In the genomic region with DNA sequence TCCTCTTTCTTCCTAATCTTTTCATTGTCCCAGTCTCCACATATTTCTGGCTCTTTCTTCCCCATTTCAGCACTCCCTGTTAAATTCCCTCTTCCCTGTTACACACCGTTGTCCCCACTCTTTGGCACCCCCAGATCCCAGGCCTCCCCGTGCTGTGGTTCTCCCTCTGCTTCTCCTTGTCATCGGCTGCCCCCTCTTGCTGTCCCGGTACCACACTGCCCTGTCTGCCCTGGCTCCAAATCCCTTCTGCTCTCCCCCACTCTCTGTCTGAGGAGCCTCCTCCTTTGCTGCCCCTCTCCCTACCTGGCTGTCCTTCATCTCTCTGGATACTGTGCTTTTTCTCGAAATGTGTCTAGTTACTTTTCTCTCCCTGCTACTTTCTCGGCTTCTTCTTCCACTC, we compare ENCODE assay signal across 7 cellular contexts. TPM values are rescaled to one million over a fixed set of nuclear protein-coding genes. Genes with fewer than 3 reads are reported as not detected.
A peak's percentile ranks its signal among the peaks of the same experiment; 100 is the strongest.
DNase-seq lines count a peak whose midpoint lies in the region; ATAC-seq and TF ChIP-seq lines count a peak whose summit lies in the region.

No MANE protein-coding gene starts in this region.

- no peak overlapping the region for H2AK5ac ChIP-seq in IMR-90 (ENCODE audit: low read depth, low read length)

- no peaks in the 10 kb centered on the region; the same call in 1 of the 2 replicates for H3K36me3 ChIP-seq in IMR-90 (ENCODE audit: control insufficient read depth, insufficient read depth, low read length)
- H3K36me3 ChIP-seq in stomach = peaks cover 0 to 6% (median 0%) of the 10 kb centered on the region in 4 donors
- H3K36me3 ChIP-seq in MM.1S (replicated peaks; ENCODE audit: insufficient read depth, low read length) = no peaks in the 10 kb centered on the region

- in situ Hi-C loops in IMR-90 (cut with MboI; ENCODE audit: low sequenced_read_pairs) = no loop called here

- H3K27me3 ChIP-seq in IMR-90 (ENCODE audit: control insufficient read depth, insufficient read depth, low read length) (no peaks in the 10 kb centered on the region), layer of hippocampus (ENCODE audit: control insufficient read depth, insufficient read depth, low read length) (no peaks in the 10 kb centered on the region), stomach (no peaks in the 10 kb centered on the region), MM.1S (replicated peaks; ENCODE audit: insufficient read depth, low read length) (no peaks in the 10 kb centered on the region)

- H3K23ac ChIP-seq in IMR-90 (ENCODE audit: low read depth, low read length) = peak overlapping the region; percentile 51; the same call in 1 of the 2 replicates

- H3F3A ChIP-seq in MM.1S (ENCODE audit: insufficient read depth, low read length) = no peaks in the 10 kb centered on the region

- H4K5ac ChIP-seq in IMR-90 (ENCODE audit: low read depth, low read length) = no peak overlapping the region

- intact Hi-C loops in IMR-90 (cut with micrococcal nuclease) = loop anchor here (2.0 kb wide), 1 partner anchor 29 kb away; the partner anchor contains the start of gene ZNF160
- intact Hi-C loops in stomach (cut with DNase I; ENCODE audit: low total_unique reads) = no loop called here
- intact Hi-C loops in activated T-helper 2 cell treated with anti-CD3 and anti-CD28 coated beads, Interferon-gamma antibody, Interleukin-2, Interleukin-4, amounts not matched to agents 10 μg/mL and 5 μg/mL and 100 μg/mL, durations not matched to agents 14 hours and 24 hours and 36 hours (cut with micrococcal nuclease) = no loop called here

- H3K4me3 ChIP-seq in IMR-90 (ENCODE audit: insufficient read depth, low read depth, low read length) (peak overlapping the region; percentile 57), stomach (peak overlapping the region; percentile 52 to 72 (median 60)), MM.1S (ENCODE audit: low read length) (no peak overlapping the region)

- H3K56ac ChIP-seq in IMR-90 (ENCODE audit: extremely low read depth, insufficient read depth, low read length) = no peak overlapping the region; the same call in 1 of the 2 replicates

- TF ChIP-seq CTCF in IMR-90 (conservative IDR thresholded peaks at IDR 0.05; ENCODE audit: low read depth, low read length) (no peak), stomach (IDR thresholded peaks at IDR 0.05) (no peak), MM.1S (IDR thresholded peaks at IDR 0.05; ENCODE audit: low read length) (no peak)

- WGBS in IMR-90 (ENCODE audit: extremely low coverage in 2 of 2, insufficient read length in 1 of 2), 2 experiments = 20% methylated on average over 6 of the region's 6 CpGs; no CpG with 5 or more reads in 1 of the 2 experiments
- 33 to 53% (median 50%) methylated on average over 6 of the region's 6 CpGs for WGBS in stomach, 5 donors

- no peaks in the 10 kb centered on the region for H3K79me2 ChIP-seq in MM.1S (ENCODE audit: low read length)

- H3K4me3 Mint-ChIP-seq in activated T-helper 2 cell treated with anti-CD3 and anti-CD28 coated beads, Interferon-gamma antibody, Interleukin-2, Interleukin-4, amounts not matched to agents 10 μg/mL and 5 μg/mL and 100 μg/mL, durations not matched to agents 14 hours and 24 hours and 36 hours (ENCODE audit: low read depth) = no peak overlapping the region

- H3K4me2 ChIP-seq in IMR-90 (ENCODE audit: low read depth, low read length) (peak overlapping the region; percentile 53), MM.1S (ENCODE audit: low read depth, low read length) (no peak overlapping the region)

- H2AK9ac ChIP-seq in IMR-90 (replicated peaks; ENCODE audit: low read depth, low read length, poor library complexity) = no peak overlapping the region

- peak overlapping the region; percentile 80 for H2AFZ ChIP-seq in IMR-90 (replicated peaks; ENCODE audit: low read length, poor library complexity)
- no peak overlapping the region for H2AFZ ChIP-seq in MM.1S (ENCODE audit: low read length)

- POLR2A ChIA-PET in IMR-90 (lab: Charles Lee; ENCODE audit: unreplicated experiment) = no interaction called here

- peak overlapping the region; percentile 46 to 96; a peak in 1 of 4 replicates for H4K8ac ChIP-seq in IMR-90 (ENCODE audit: low read depth in 2 of 2, low read length in 2 of 2)

- 0 out of 2 replicates have a peak, but pooled peaks have one; percentile 8 for ATAC-seq in IMR-90 (ENCODE audit: low read depth)

- no peaks in the 10 kb centered on the region for H3K9me2 ChIP-seq in MM.1S (replicated peaks; ENCODE audit: insufficient read depth, low read length)

- no peak overlapping the region for H2BK120ac ChIP-seq in IMR-90 (ENCODE audit: low read depth, low read length)

- H3K9me3 Mint-ChIP-seq in activated T-helper 2 cell treated with anti-CD3 and anti-CD28 coated beads, Interferon-gamma antibody, Interleukin-2, Interleukin-4, amounts not matched to agents 10 μg/mL and 5 μg/mL and 100 μg/mL, durations not matched to agents 14 hours and 24 hours and 36 hours = peaks cover 70% of the 10 kb centered on the region

- TF ChIP-seq EP300 in stomach (IDR thresholded peaks at IDR 0.05) = no peak

- peaks cover 2% of the 10 kb centered on the region for H3K27me3 Mint-ChIP-seq in activated T-helper 2 cell treated with anti-CD3 and anti-CD28 coated beads, Interferon-gamma antibody, Interleukin-2, Interleukin-4, amounts not matched to agents 10 μg/mL and 5 μg/mL and 100 μg/mL, durations not matched to agents 14 hours and 24 hours and 36 hours (ENCODE audit: low read depth)

- H3K18ac ChIP-seq in IMR-90 (ENCODE audit: low read depth, low read length) = no peak overlapping the region

- peak overlapping the region; percentile 80; the same call in 1 of the 2 replicates for H3K9ac ChIP-seq in IMR-90 (ENCODE audit: low read depth, low read length)
- H3K9ac ChIP-seq in MM.1S (ENCODE audit: low read length) = no peak overlapping the region

- H3K36me3 Mint-ChIP-seq in activated T-helper 2 cell treated with anti-CD3 and anti-CD28 coated beads, Interferon-gamma antibody, Interleukin-2, Interleukin-4, amounts not matched to agents 10 μg/mL and 5 μg/mL and 100 μg/mL, durations not matched to agents 14 hours and 24 hours and 36 hours (ENCODE audit: low read depth) = no peaks in the 10 kb centered on the region

- DNase-seq in IMR-90 = no peak
- DNase-seq in stomach = no peak
- no peak for DNase-seq in MM.1S
- no peak for DNase-seq in HT-29 (ENCODE audit: low spot score)
- no peak for DNase-seq in activated T-helper 2 cell treated with anti-CD3 and anti-CD28 coated beads, Interferon-gamma antibody, Interleukin-2, Interleukin-4, amounts not matched to agents 10 μg/mL and 5 μg/mL and 100 μg/mL, durations not matched to agents 14 hours and 24 hours and 36 hours (ENCODE audit: low spot score)

- H3K9me3 ChIP-seq in IMR-90 (ENCODE audit: control insufficient read depth, insufficient read depth, low read length) (no peaks in the 10 kb centered on the region; the same call in 1 of the 2 replicates), stomach (peaks cover 0 to 41% (median 21%) of the 10 kb centered on the region in 4 donors), MM.1S (replicated peaks; ENCODE audit: insufficient read depth, low read length) (no peaks in the 10 kb centered on the region; the same call in 1 of the 2 replicates)

- peaks cover 3% of the 10 kb centered on the region; the same call in 1 of the 2 replicates for H3K4me1 ChIP-seq in IMR-90 (ENCODE audit: control insufficient read depth, insufficient read depth, low read length)
- H3K4me1 ChIP-seq in stomach = peaks cover 0 to 20% (median 9%) of the 10 kb centered on the region in 4 donors
- H3K4me1 ChIP-seq in MM.1S (ENCODE audit: low read length) = no peaks in the 10 kb centered on the region

- H3K4me1 Mint-ChIP-seq in activated T-helper 2 cell treated with anti-CD3 and anti-CD28 coated beads, Interferon-gamma antibody, Interleukin-2, Interleukin-4, amounts not matched to agents 10 μg/mL and 5 μg/mL and 100 μg/mL, durations not matched to agents 14 hours and 24 hours and 36 hours (ENCODE audit: low read depth) = no peaks in the 10 kb centered on the region

- H2BK15ac ChIP-seq in IMR-90 (ENCODE audit: low read depth, low read length) = no peak overlapping the region

- H2BK5ac ChIP-seq in IMR-90 (ENCODE audit: low read depth, low read length, poor library complexity, severe bottlenecking) = no peak overlapping the region

- TF ChIP-seq RAD21 in IMR-90 (IDR thresholded peaks at IDR 0.05; ENCODE audit: low read length) = no peak

- no peak overlapping the region for H3K14ac ChIP-seq in IMR-90 (replicated peaks; ENCODE audit: low read depth, low read length)

- no peak overlapping the region for H3K4ac ChIP-seq in IMR-90 (ENCODE audit: low read depth, low read length)

- no peak overlapping the region for H3K27ac ChIP-seq in IMR-90 (ENCODE audit: insufficient read depth, low read length)
- H3K27ac ChIP-seq in angular gyrus (ENCODE audit: low read depth, low read length) = peak overlapping the region; percentile 16
- peak overlapping the region; percentile 52 for H3K27ac ChIP-seq in layer of hippocampus (ENCODE audit: low read depth, low read length)
- no peak overlapping the region for H3K27ac ChIP-seq in stomach
- no peak overlapping the region for H3K27ac ChIP-seq in MM.1S (ENCODE audit: low read length)

- no TSS peak for BruUV-seq in IMR-90 (replicated peaks; lab: Mats Ljungman, UMichigan)

- no peak overlapping the region for H4K91ac ChIP-seq in IMR-90 (ENCODE audit: insufficient read depth, low read depth, low read length)

- peaks cover 0 to 9% of the 10 kb centered on the region in 2 experiments; a peak in 2 of 4 replicates for H3K79me1 ChIP-seq in IMR-90 (ENCODE audit: low read depth in 1 of 2, low read length in 2 of 2)

- no peak overlapping the region for H2BK20ac ChIP-seq in IMR-90 (ENCODE audit: low read depth, low read length)

- no peaks in the 10 kb centered on the region for H3K9me1 ChIP-seq in IMR-90 (ENCODE audit: insufficient read depth, low read length)

- H3K27ac Mint-ChIP-seq in activated T-helper 2 cell treated with anti-CD3 and anti-CD28 coated beads, Interferon-gamma antibody, Interleukin-2, Interleukin-4, amounts not matched to agents 10 μg/mL and 5 μg/mL and 100 μg/mL, durations not matched to agents 14 hours and 24 hours and 36 hours = no peak overlapping the region

- dilution Hi-C loops in IMR-90 (cut with HindIII; ENCODE audit: low sequenced_read_pairs, unreplicated experiment) = no loop called here

- CTCF ChIA-PET in IMR-90 (lab: Yijun Ruan, JAX) = no interaction called here

- H4K20me1 ChIP-seq in IMR-90 (ENCODE audit: insufficient read depth, low read length) (no peaks in the 10 kb centered on the region), MM.1S (ENCODE audit: insufficient read depth, low read length) (no peaks in the 10 kb centered on the region)

- TF ChIP-seq POLR2A in IMR-90 (IDR thresholded peaks at IDR 0.05; ENCODE audit: low read depth, low read length) (no peak), stomach (IDR thresholded peaks at IDR 0.05) (no peak)

RNA-seq across cellular contexts. Expression of gene ZNF415, which starts 1.0 kb away (rescaled TPM):
- total RNA-seq in IMR-90 (2012; rRNA removed) = 7.7 and 7.8 TPM in 2 replicates
- polyA plus RNA-seq in IMR-90 (2012; rRNA removed) = 3.9 and 4.2 TPM in 2 replicates
- 0.92 and 1.2 TPM in 2 replicates for polyA plus RNA-seq in IMR-90 (2012; cell fraction: cytosol; rRNA removed)
- 0.77 and 4.5 TPM in 2 replicates for polyA plus RNA-seq in IMR-90 (2012; cell fraction: nucleus; rRNA removed; ENCODE audit: low replicate concordance)
- total RNA-seq in stomach = 100 to 1,000 TPM in 1 of 5 donors, 10 to 100 TPM in 2, 1 to 10 TPM in 1, under 1 TPM in 1; 0.29 to 281 (median 15.2) TPM
- 10 to 100 TPM in 1 of 3 donors, 1 to 10 TPM in 2; 5.5 to 11.2 (median 6.5) TPM for polyA plus RNA-seq in stomach
- not detected in 2 replicates for total RNA-seq in HT-29 (2014; rRNA removed; shearing (Covaris generic))
- total RNA-seq in activated T-helper 2 cell treated with anti-CD3 and anti-CD28 coated beads, Interferon-gamma antibody, Interleukin-2, Interleukin-4, amounts not matched to agents 10 μg/mL and 5 μg/mL and 100 μg/mL, durations not matched to agents 14 hours and 24 hours and 36 hours = 0.39 and 0.41 TPM in 2 replicates

RNA-seq across cellular contexts. Expression of gene ZNF347, which starts 27.1 kb away (rescaled TPM):
- 8.9 and 13.4 TPM in 2 replicates for total RNA-seq in IMR-90 (2012; rRNA removed)
- 2.3 and 2.8 TPM in 2 replicates for polyA plus RNA-seq in IMR-90 (2012; rRNA removed)
- 0.45 and 1.9 TPM in 2 replicates for polyA plus RNA-seq in IMR-90 (2012; cell fraction: cytosol; rRNA removed)
- polyA plus RNA-seq in IMR-90 (2012; cell fraction: nucleus; rRNA removed; ENCODE audit: low replicate concordance) = 0.74 and 5.6 TPM in 2 replicates
- 10 to 100 TPM in 3 of 5 donors, 1 to 10 TPM in 2; 3.9 to 19.3 (median 12.5) TPM for total RNA-seq in stomach
- 1 to 10 TPM; 1.3 to 2.3 (median 1.4) TPM for polyA plus RNA-seq in stomach
- not detected in 2 replicates for total RNA-seq in HT-29 (2014; rRNA removed; shearing (Covaris generic))
- 5.4 and 7.8 TPM in 2 replicates for total RNA-seq in activated T-helper 2 cell treated with anti-CD3 and anti-CD28 coated beads, Interferon-gamma antibody, Interleukin-2, Interleukin-4, amounts not matched to agents 10 μg/mL and 5 μg/mL and 100 μg/mL, durations not matched to agents 14 hours and 24 hours and 36 hours

RNA-seq across cellular contexts. Expression of gene ZNF160, which starts 28.5 kb away (rescaled TPM):
- total RNA-seq in IMR-90 (2012; rRNA removed) = 26.9 and 30.8 TPM in 2 replicates
- 16.4 and 22.6 TPM in 2 replicates for polyA plus RNA-seq in IMR-90 (2012; rRNA removed)
- 4.7 and 7.9 TPM in 2 replicates for polyA plus RNA-seq in IMR-90 (2012; cell fraction: cytosol; rRNA removed)
- 68.6 and 98.0 TPM in 2 replicates for polyA plus RNA-seq in IMR-90 (2012; cell fraction: nucleus; rRNA removed; ENCODE audit: low replicate concordance)
- 10 to 100 TPM; 28.1 to 96.0 (median 56.7) TPM for total RNA-seq in stomach
- 10 to 100 TPM in 1 of 3 donors, 1 to 10 TPM in 2; 7.3 to 13.5 (median 9.2) TPM for polyA plus RNA-seq in stomach
- 8.5 and 14.9 TPM in 2 replicates for total RNA-seq in HT-29 (2014; rRNA removed; shearing (Covaris generic))
- total RNA-seq in activated T-helper 2 cell treated with anti-CD3 and anti-CD28 coated beads, Interferon-gamma antibody, Interleukin-2, Interleukin-4, amounts not matched to agents 10 μg/mL and 5 μg/mL and 100 μg/mL, durations not matched to agents 14 hours and 24 hours and 36 hours = 35.3 and 39.3 TPM in 2 replicates

Comparison
In these comparisons a context has a peak if more than half of its experiments do, and no peak if none do; other contexts are left out.
1. H3K27ac ChIP-seq: peak in angular gyrus (single experiment) and layer of hippocampus (single experiment); none in IMR-90 (single experiment), stomach (0 of 5) and MM.1S (single experiment).